ENCODE assay signal across 3 cellular contexts in genomic region chr16:15967223-15967546, GRCh38.
TF ChIP-seq lines count a peak whose summit lies in the region.

No MANE protein-coding gene starts in this region.

TF ChIP-seq in SK-N-SH, 30 proteins besides CTCF, POLR2A, EP300 and RAD21 (continued from another document):
- TF ChIP-seq SMC3 (IDR thresholded peaks at IDR 0.05; ENCODE audit: low read depth, low read length) (no peak), TCF12 (IDR thresholded peaks at IDR 0.05) (no peak), MEF2A (IDR thresholded peaks at IDR 0.05; ENCODE audit: borderline replicate concordance, low read depth) (no peak), NFIC (IDR thresholded peaks at IDR 0.05; ENCODE audit: borderline replicate concordance) (no peak), POLR2AphosphoS5 (IDR thresholded peaks at IDR 0.05; ENCODE audit: low read depth, low read length) (no peak)
- TF ChIP-seq, protein P1, sequence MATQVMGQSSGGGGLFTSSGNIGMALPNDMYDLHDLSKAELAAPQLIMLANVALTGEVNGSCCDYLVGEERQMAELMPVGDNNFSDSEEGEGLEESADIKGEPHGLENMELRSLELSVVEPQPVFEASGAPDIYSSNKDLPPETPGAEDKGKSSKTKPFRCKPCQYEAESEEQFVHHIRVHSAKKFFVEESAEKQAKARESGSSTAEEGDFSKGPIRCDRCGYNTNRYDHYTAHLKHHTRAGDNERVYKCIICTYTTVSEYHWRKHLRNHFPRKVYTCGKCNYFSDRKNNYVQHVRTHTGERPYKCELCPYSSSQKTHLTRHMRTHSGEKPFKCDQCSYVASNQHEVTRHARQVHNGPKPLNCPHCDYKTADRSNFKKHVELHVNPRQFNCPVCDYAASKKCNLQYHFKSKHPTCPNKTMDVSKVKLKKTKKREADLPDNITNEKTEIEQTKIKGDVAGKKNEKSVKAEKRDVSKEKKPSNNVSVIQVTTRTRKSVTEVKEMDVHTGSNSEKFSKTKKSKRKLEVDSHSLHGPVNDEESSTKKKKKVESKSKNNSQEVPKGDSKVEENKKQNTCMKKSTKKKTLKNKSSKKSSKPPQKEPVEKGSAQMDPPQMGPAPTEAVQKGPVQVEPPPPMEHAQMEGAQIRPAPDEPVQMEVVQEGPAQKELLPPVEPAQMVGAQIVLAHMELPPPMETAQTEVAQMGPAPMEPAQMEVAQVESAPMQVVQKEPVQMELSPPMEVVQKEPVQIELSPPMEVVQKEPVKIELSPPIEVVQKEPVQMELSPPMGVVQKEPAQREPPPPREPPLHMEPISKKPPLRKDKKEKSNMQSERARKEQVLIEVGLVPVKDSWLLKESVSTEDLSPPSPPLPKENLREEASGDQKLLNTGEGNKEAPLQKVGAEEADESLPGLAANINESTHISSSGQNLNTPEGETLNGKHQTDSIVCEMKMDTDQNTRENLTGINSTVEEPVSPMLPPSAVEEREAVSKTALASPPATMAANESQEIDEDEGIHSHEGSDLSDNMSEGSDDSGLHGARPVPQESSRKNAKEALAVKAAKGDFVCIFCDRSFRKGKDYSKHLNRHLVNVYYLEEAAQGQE (IDR thresholded peaks at IDR 0.05; ENCODE audit: low read depth, low read length): no peak
- TF ChIP-seq, protein P2, sequence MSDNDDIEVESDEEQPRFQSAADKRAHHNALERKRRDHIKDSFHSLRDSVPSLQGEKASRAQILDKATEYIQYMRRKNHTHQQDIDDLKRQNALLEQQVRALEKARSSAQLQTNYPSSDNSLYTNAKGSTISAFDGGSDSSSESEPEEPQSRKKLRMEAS (IDR thresholded peaks at IDR 0.05; ENCODE audit: low read depth): no peak; the same call in 1 of the 2 replicates
TF ChIP-seq in SK-N-SH: peak in this region for 0.

TF ChIP-seq in SK-N-SH treated with all-trans-retinoic acid at 6 μM for 48 hours, 23 proteins besides CTCF, POLR2A, EP300 and RAD21 (continued from another document):
- TF ChIP-seq CSRNP3 (CRISPR knock-in tag; IDR thresholded peaks at IDR 0.05) (no peak), OSR1 (CRISPR knock-in tag; IDR thresholded peaks at IDR 0.05) (no peak), CSDC2 (CRISPR knock-in tag; IDR thresholded peaks at IDR 0.05) (no peak), TOX (CRISPR knock-in tag; IDR thresholded peaks at IDR 0.05; ENCODE audit: borderline replicate concordance) (no peak), ZNF8 (CRISPR knock-in tag; IDR thresholded peaks at IDR 0.05) (no peak), GLIS3 (CRISPR knock-in tag; IDR thresholded peaks at IDR 0.05) (no peak), TCF4 (CRISPR knock-in tag; IDR thresholded peaks at IDR 0.05; ENCODE audit: borderline replicate concordance) (no peak), ESRRG (CRISPR knock-in tag; IDR thresholded peaks at IDR 0.05) (no peak), BACH2 (CRISPR knock-in tag; IDR thresholded peaks at IDR 0.05; ENCODE audit: borderline replicate concordance) (no peak), ARNTL (CRISPR knock-in tag; IDR thresholded peaks at IDR 0.05; ENCODE audit: borderline replicate concordance, low read depth) (no peak), PATZ1 (CRISPR knock-in tag; IDR thresholded peaks at IDR 0.05; ENCODE audit: borderline replicate concordance) (no peak), SNAI2 (CRISPR knock-in tag; IDR thresholded peaks at IDR 0.05) (no peak)

TF ChIP-seq in HCT116, 20 proteins besides CTCF, POLR2A, EP300 and RAD21 (continued from another document):
- TF ChIP-seq POLR2AphosphoS5 (IDR thresholded peaks at IDR 0.05; ENCODE audit: low read depth, low read length): no peak
- TF ChIP-seq EZH2 (IDR thresholded peaks at IDR 0.05): no peak
- no peak for TF ChIP-seq ZFX (IDR thresholded peaks at IDR 0.05)
- TF ChIP-seq, protein P1 (IDR thresholded peaks at IDR 0.05; ENCODE audit: low read depth): no peak
- no peak for TF ChIP-seq SIN3A (IDR thresholded peaks at IDR 0.05; ENCODE audit: low read depth)
- TF ChIP-seq, protein P2 (IDR thresholded peaks at IDR 0.05): no peak; the same call in 1 of the 2 replicates
- no peak for TF ChIP-seq SRF (IDR thresholded peaks at IDR 0.05; ENCODE audit: low read depth)
- no peak for TF ChIP-seq YY1 (IDR thresholded peaks at IDR 0.05; ENCODE audit: extremely low read depth, insufficient replicate concordance, low read depth, low read length)
- TF ChIP-seq, protein P3, sequence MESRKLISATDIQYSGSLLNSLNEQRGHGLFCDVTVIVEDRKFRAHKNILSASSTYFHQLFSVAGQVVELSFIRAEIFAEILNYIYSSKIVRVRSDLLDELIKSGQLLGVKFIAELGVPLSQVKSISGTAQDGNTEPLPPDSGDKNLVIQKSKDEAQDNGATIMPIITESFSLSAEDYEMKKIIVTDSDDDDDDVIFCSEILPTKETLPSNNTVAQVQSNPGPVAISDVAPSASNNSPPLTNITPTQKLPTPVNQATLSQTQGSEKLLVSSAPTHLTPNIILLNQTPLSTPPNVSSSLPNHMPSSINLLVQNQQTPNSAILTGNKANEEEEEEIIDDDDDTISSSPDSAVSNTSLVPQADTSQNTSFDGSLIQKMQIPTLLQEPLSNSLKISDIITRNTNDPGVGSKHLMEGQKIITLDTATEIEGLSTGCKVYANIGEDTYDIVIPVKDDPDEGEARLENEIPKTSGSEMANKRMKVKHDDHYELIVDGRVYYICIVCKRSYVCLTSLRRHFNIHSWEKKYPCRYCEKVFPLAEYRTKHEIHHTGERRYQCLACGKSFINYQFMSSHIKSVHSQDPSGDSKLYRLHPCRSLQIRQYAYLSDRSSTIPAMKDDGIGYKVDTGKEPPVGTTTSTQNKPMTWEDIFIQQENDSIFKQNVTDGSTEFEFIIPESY (IDR thresholded peaks at IDR 0.05; ENCODE audit: extremely low read depth, insufficient replicate concordance, low read length): no peak
- TF ChIP-seq, protein P4, sequence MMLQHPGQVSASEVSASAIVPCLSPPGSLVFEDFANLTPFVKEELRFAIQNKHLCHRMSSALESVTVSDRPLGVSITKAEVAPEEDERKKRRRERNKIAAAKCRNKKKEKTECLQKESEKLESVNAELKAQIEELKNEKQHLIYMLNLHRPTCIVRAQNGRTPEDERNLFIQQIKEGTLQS (IDR thresholded peaks at IDR 0.05): no peak
- TF ChIP-seq EGR1 (IDR thresholded peaks at IDR 0.05; ENCODE audit: low read depth): no peak
- TF ChIP-seq FOSL1 (IDR thresholded peaks at IDR 0.05; ENCODE audit: low read depth): no peak
- no peak for TF ChIP-seq JUND (IDR thresholded peaks at IDR 0.05)
- TF ChIP-seq EZH2phosphoT487 (IDR thresholded peaks at IDR 0.05; ENCODE audit: borderline replicate concordance): no peak
